ENCODE assay signal across 9 cellular contexts in genomic region chr4:91064157-91064853, GRCh38.
DNase-seq lines count a peak whose midpoint lies in the region; ATAC-seq, FAIRE-seq and TF ChIP-seq lines count a peak whose summit lies in the region.
"Had no signal": no experiment of that assay in that cellular context is flagged by ENCODE, and none has a peak within 500 bp of the region (broad histone marks: within the 10 kb centered on the region; RNA-seq: fewer than 3 reads in every experiment).

No MANE protein-coding gene starts in this region.

- DNase-seq in DND-41 (peak; percentile 5), NCI-H2081 (lab: John Stamatoyannopoulos, UW) (peak; percentile 66 to 85), amniotic epithelial cell (ENCODE audit: low read depth) (peak; percentile 95), midbrain (lab: John Stamatoyannopoulos, UW) (peak; percentile 2), GM12892 (ENCODE audit: insufficient read length) (no peak), T-helper 1 cell (no peak)
- DNase-seq: activated CD4-positive, alpha-beta memory T cell treated with anti-CD3 and anti-CD28 coated beads, Interleukin-2, amount 10 ng/mL, durations not matched to agents 7 days and 5 days had no signal

- no peaks in the 10 kb centered on the region for H3K9me3 ChIP-seq in DND-41 (ENCODE audit: insufficient read depth, low read length, severe bottlenecking)

- H3K4me1 ChIP-seq in DND-41 (ENCODE audit: insufficient read depth, low read length), result no peaks in the 10 kb centered on the region

- H3K79me2 ChIP-seq in DND-41 (ENCODE audit: insufficient read depth, low read length), result no peaks in the 10 kb centered on the region

- H3K4me2 ChIP-seq in DND-41 (ENCODE audit: insufficient read depth, low read length), result no peak overlapping the region

- no peaks in the 10 kb centered on the region for H4K20me1 ChIP-seq in DND-41 (ENCODE audit: insufficient read depth, low read length)

- no peak overlapping the region for H3K4me3 ChIP-seq in DND-41 (ENCODE audit: low read depth in 1 of 2, low read length in 2 of 2)

- no peaks in the 10 kb centered on the region for H3K27me3 ChIP-seq in DND-41 (ENCODE audit: insufficient read depth, low read length, poor library complexity)

- H3K9ac ChIP-seq in DND-41 (ENCODE audit: low read depth, low read length), result no peak overlapping the region

- no peaks in the 10 kb centered on the region for H3K36me3 ChIP-seq in DND-41 (ENCODE audit: insufficient read depth, low read length)

- ATAC-seq in DND-41 (ENCODE audit: insufficient read depth, low read depth), result no peak; the same call in 2 of the 3 replicates
- no peak for ATAC-seq in HG03139 (IDR thresholded peaks at IDR 0.05; ENCODE audit: unreplicated experiment)
- no peak for ATAC-seq in HG03442 (IDR thresholded peaks at IDR 0.05; ENCODE audit: unreplicated experiment)

- H2AFZ ChIP-seq in DND-41 (ENCODE audit: low read depth, low read length), result no peak overlapping the region

- TF ChIP-seq POLR2A in GM12892 (IDR thresholded peaks at IDR 0.05; ENCODE audit: low read depth, low read length), result no peak

- H3K27ac ChIP-seq in DND-41 (ENCODE audit: low read length), result no peak overlapping the region

- TF ChIP-seq CTCF in DND-41 (IDR thresholded peaks at IDR 0.05; ENCODE audit: borderline replicate concordance, extremely low read depth, low read length, poor library complexity, severe bottlenecking), result no peak

- FAIRE-seq in GM12892 (lab: Jason Lieb, UNC), result no peak

Comparison
In these comparisons a context has a peak if more than half of its experiments do, and no peak if none do; other contexts are left out.
1. DNase-seq: peak in DND-41 (single experiment), NCI-H2081 (2 of 2), amniotic epithelial cell (single experiment) and midbrain (single experiment); none in GM12892 (single experiment) and T-helper 1 cell (0 of 5).